Comparison of ENCODE assay signal across 11 cellular contexts in genomic region chr17:67942810-67943209, GRCh38. TPM values are rescaled to one million over a fixed set of nuclear protein-coding genes. Genes with fewer than 3 reads are reported as not detected.
DNase-seq lines count a peak whose midpoint lies in the region; ATAC-seq, FAIRE-seq and TF ChIP-seq lines count a peak whose summit lies in the region.
"Had no signal": no experiment of that assay in that cellular context is flagged by ENCODE, and none has a peak within 500 bp of the region (broad histone marks: within the 10 kb centered on the region; RNA-seq: fewer than 3 reads in every experiment).

No MANE protein-coding gene starts in this region.

- no peak overlapping the region for H3K4me2 ChIP-seq in astrocyte (ENCODE audit: low read length)
- no peak overlapping the region for H3K4me2 ChIP-seq in HepG2 (ENCODE audit: low read depth, low read length)

- in situ Hi-C loops in HepG2 (cut with HindIII; ENCODE audit: extremely low pct_ligation_motif_present, low pct_unique_long_range_greater_than_20kb), result no loop called here

- H3K27ac ChIP-seq in astrocyte (ENCODE audit: low read depth, low read length), result no peak overlapping the region
- no peak overlapping the region for H3K27ac ChIP-seq in HepG2 (ENCODE audit: extremely low read length, insufficient read depth, low read length)
- H3K27ac ChIP-seq: SJSA1, uterus had no signal

- H3K27ac Mint-ChIP-seq in Calu3 (ENCODE audit: unreplicated experiment), result no peak overlapping the region
- no peak overlapping the region for H3K27ac Mint-ChIP-seq in astrocyte (ENCODE audit: unreplicated experiment)

- POLR2A ChIA-PET in HepG2 (lab: Yijun Ruan, JAX), result no interaction called here

- H3K4me3 Mint-ChIP-seq in Calu3 (ENCODE audit: low read depth, unreplicated experiment) (no peak overlapping the region), astrocyte (ENCODE audit: unreplicated experiment) (no peak overlapping the region)

- TF ChIP-seq RAD21 in HepG2 (CRISPR knock-in tag; IDR thresholded peaks at IDR 0.05), result no peak

- CTCF ChIA-PET in Calu3 (lab: Charles Lee), result interaction anchor here (0.8 to 1.2 kb wide), 2 partner anchors 20 to 38 kb away, joined by 3 read pairs; no protein-coding TSS in a partner anchor
- CTCF ChIA-PET in HepG2 (lab: Yijun Ruan, JAX; ENCODE audit: low intra/inter-chr PET ratio, low total read pairs), result no interaction called here

- H3K79me2 ChIP-seq in astrocyte (ENCODE audit: insufficient read depth, low read length), result no peaks in the 10 kb centered on the region
- H3K79me2 ChIP-seq in HepG2 (ENCODE audit: insufficient read depth, low read length), result no peaks in the 10 kb centered on the region

- H3K36me3 ChIP-seq in astrocyte (ENCODE audit: insufficient read depth, low read length) (peaks cover 56% of the 10 kb centered on the region), HepG2 (replicated peaks in 1 of 2; ENCODE audit: control insufficient read depth in 1 of 2, insufficient read depth in 2 of 2, low read length in 2 of 2) (peaks cover 39 to 84% of the 10 kb centered on the region in 2 experiments)
- H3K36me3 ChIP-seq: uterus had no signal

- H3K9me3 Mint-ChIP-seq in Calu3 (ENCODE audit: low read depth, unreplicated experiment) (no peaks in the 10 kb centered on the region), astrocyte (ENCODE audit: unreplicated experiment) (no peaks in the 10 kb centered on the region)

- FAIRE-seq in astrocyte (lab: Jason Lieb, UNC), result no peak
- peak; percentile 54 for FAIRE-seq in HepG2 (lab: Jason Lieb, UNC)

- DNase-seq in Calu3, result peak; percentile 15
- no peak for DNase-seq in HFF-Myc (ENCODE audit: extremely low read depth, low read depth)
- no peak for DNase-seq in astrocyte (ENCODE audit: low read depth)
- no peak for DNase-seq in HepG2 (ENCODE audit: low spot score)
- DNase-seq in GDM1 (lab: John Stamatoyannopoulos, UW), result no peak
- no peak for DNase-seq in midbrain (lab: John Stamatoyannopoulos, UW)
- no peak for DNase-seq in T-helper 1 cell
- DNase-seq in HPDE6-E6E7 (ENCODE audit: extremely low spot score), result no peak
- DNase-seq: stimulated activated CD4-positive, alpha-beta T cell treated with anti-CD3 and anti-CD28 coated beads, Interleukin-15, amount 100 ng/mL, for 24 hours; uterus had no signal

- no peaks in the 10 kb centered on the region for H3K4me1 ChIP-seq in astrocyte (ENCODE audit: insufficient read depth, low read length)
- 0 out of 2 replicates have a peak, but pooled peaks cover 6% of the 10 kb centered on the region for H3K4me1 ChIP-seq in HepG2 (ENCODE audit: insufficient read depth, low read length)
- H3K4me1 ChIP-seq: SJSA1, uterus had no signal

- BruUV-seq in Calu3 (replicated peaks; lab: Mats Ljungman, UMichigan) (no TSS peak), HepG2 (replicated peaks; lab: Mats Ljungman, UMichigan) (no TSS peak)

- no peaks in the 10 kb centered on the region for H3K27me3 ChIP-seq in astrocyte (ENCODE audit: insufficient read depth, low read length)
- no peaks in the 10 kb centered on the region for H3K27me3 ChIP-seq in HepG2 (ENCODE audit: control insufficient read depth in 1 of 2, insufficient read depth in 2 of 2, low read length in 2 of 2)
- H3K27me3 ChIP-seq: SJSA1, uterus had no signal

- 98% methylated on average over 3 of the region's 3 CpGs for WGBS in HepG2 (ENCODE audit: low lambda C conversion rate)

- H3K9ac ChIP-seq in astrocyte (ENCODE audit: low read length), result no peak overlapping the region
- no peak overlapping the region for H3K9ac ChIP-seq in HepG2 (ENCODE audit: insufficient read depth, low read depth, low read length)

- H2AFZ ChIP-seq in astrocyte (ENCODE audit: low read depth, low read length) (no peak overlapping the region), HepG2 (ENCODE audit: low read length) (no peak overlapping the region)

- ATAC-seq in HepG2, result peak; percentile 61

- H4K20me1 ChIP-seq in astrocyte (ENCODE audit: insufficient read depth, low read length) (peaks cover 7% of the 10 kb centered on the region), HepG2 (ENCODE audit: insufficient read depth, low read length) (no peaks in the 10 kb centered on the region)

- H3K4me3 ChIP-seq in HFF-Myc (replicated peaks; ENCODE audit: low read depth, low read length) (no peak overlapping the region), astrocyte (ENCODE audit: insufficient read depth, low read depth, low read length) (no peak overlapping the region), HepG2 (replicated peaks in 1 of 3; ENCODE audit: insufficient read depth in 1 of 3, low read depth in 2 of 3, low read length in 3 of 3) (no peak overlapping the region)
- H3K4me3 ChIP-seq: SJSA1, uterus had no signal

- intact Hi-C loops in Calu3 (cut with micrococcal nuclease; ENCODE audit: unreplicated experiment) (no loop called here), HepG2 (cut with micrococcal nuclease; ENCODE audit: unreplicated experiment) (no loop called here)

- H3K9me3 ChIP-seq in astrocyte (ENCODE audit: insufficient read depth, low read depth, low read length) (no peaks in the 10 kb centered on the region), HepG2 (ENCODE audit: low read length) (no peaks in the 10 kb centered on the region)
- H3K9me3 ChIP-seq: SJSA1, uterus had no signal

- H3K27me3 Mint-ChIP-seq in Calu3 (ENCODE audit: unreplicated experiment) (no peaks in the 10 kb centered on the region), astrocyte (ENCODE audit: low read depth, unreplicated experiment) (no peaks in the 10 kb centered on the region)

- no peak for TF ChIP-seq EP300 in HepG2 (IDR thresholded peaks at IDR 0.05; ENCODE audit: low read depth in 2 of 2, low read length in 2 of 2)
- no peak for TF ChIP-seq EP300 in HepG2 (CRISPR knock-in tag; IDR thresholded peaks at IDR 0.05; ENCODE audit: borderline replicate concordance)

- H3K36me3 Mint-ChIP-seq in Calu3 (ENCODE audit: insufficient read depth, unreplicated experiment) (peaks cover 23% of the 10 kb centered on the region), astrocyte (ENCODE audit: low read depth, unreplicated experiment) (peaks cover 21% of the 10 kb centered on the region)

- H3K4me1 Mint-ChIP-seq in Calu3 (ENCODE audit: low read depth, unreplicated experiment), result no peaks in the 10 kb centered on the region
- no peaks in the 10 kb centered on the region for H3K4me1 Mint-ChIP-seq in astrocyte (ENCODE audit: low read depth, unreplicated experiment)

- no peak for TF ChIP-seq POLR2A in HepG2 (IDR thresholded peaks at IDR 0.05; ENCODE audit: insufficient read depth in 1 of 2, low read depth in 2 of 2, low read length in 2 of 2)

- TF ChIP-seq CTCF in Calu3 (IDR thresholded peaks at IDR 0.05; ENCODE audit: unreplicated experiment) (no peak), HFF-Myc (IDR thresholded peaks at IDR 0.05; ENCODE audit: low read depth, low read length, missing control alignments) (peak; percentile 56), astrocyte (IDR thresholded peaks at IDR 0.05; ENCODE audit: insufficient read depth, low read depth, low read length) (peak; percentile 51), HepG2 (CRISPR knock-in tag; IDR thresholded peaks at IDR 0.05) (peak; percentile 46)

TF ChIP-seq in HepG2, 621 proteins besides CTCF, POLR2A, EP300 and RAD21:
- TF ChIP-seq ZNF350 (CRISPR knock-in tag; IDR thresholded peaks at IDR 0.05; ENCODE audit: borderline replicate concordance, low read depth), result no peak

RNA-seq across cellular contexts. Expression of gene C17orf58, which starts 53.5 kb away (rescaled TPM):
- total RNA-seq in Calu3 (2022) (10.3 and 11.8 TPM in 2 replicates), astrocyte (8.5 and 9.2 TPM in 2 replicates), HepG2 (2016; rRNA removed; fragmentation: Illumina TruSeq; extraction: Trizol) (15.6 and 15.8 TPM in 2 replicates)
- total RNA-seq in HepG2 (2016; cell fraction: cytosol; rRNA removed; fragmentation: Illumina TruSeq; extraction: Trizol; ENCODE audit: low read depth), result 12.9 and 19.3 TPM in 2 replicates
- total RNA-seq in HepG2 (2016; cell fraction: insoluble cytoplasmic fraction; rRNA removed; fragmentation: Illumina TruSeq; extraction: Trizol), result 16.5 and 17.3 TPM in 2 replicates
- 26.7 and 28.4 TPM in 2 replicates for total RNA-seq in HepG2 (2016; cell fraction: membrane; rRNA removed; fragmentation: Illumina TruSeq; extraction: Trizol)
- 7.5 and 8.2 TPM in 2 replicates for total RNA-seq in HepG2 (2016; cell fraction: nucleus; rRNA removed; fragmentation: Illumina TruSeq; extraction: Trizol)
- polyA plus RNA-seq in HepG2 (2011; rRNA removed), result 14.7 and 15.8 TPM in 2 replicates
- 13.6 and 14.2 TPM in 2 replicates for polyA plus RNA-seq in HepG2 (2011; cell fraction: cytosol; rRNA removed)
- 5.0 and 6.4 TPM in 2 replicates for polyA plus RNA-seq in HepG2 (2011; cell fraction: nucleus; rRNA removed)
- polyA plus RNA-seq in HepG2 (2012), result 8.2 and 10.9 TPM in 2 replicates
- polyA plus RNA-seq in HepG2 (2016; cell fraction: cytosol; fragmentation: Illumina TruSeq; extraction: Trizol; ENCODE audit: low read depth), result 17.7 and 20.4 TPM in 2 replicates
- polyA plus RNA-seq in HepG2 (2016; cell fraction: insoluble cytoplasmic fraction; fragmentation: Illumina TruSeq; extraction: Trizol; ENCODE audit: low read depth), result 19.2 and 21.6 TPM in 2 replicates
- 26.7 and 27.3 TPM in 2 replicates for polyA plus RNA-seq in HepG2 (2016; cell fraction: membrane; fragmentation: Illumina TruSeq; extraction: Trizol; ENCODE audit: low read depth)
- polyA plus RNA-seq in HepG2 (2016; cell fraction: nucleus; fragmentation: Illumina TruSeq; extraction: Trizol; ENCODE audit: insufficient read depth, low read depth), result 17.0 and 18.8 TPM in 2 replicates
- 5.0 and 8.9 TPM in 2 replicates for polyA minus RNA-seq in HepG2 (2011; rRNA and poly(A)+ RNA removed; ENCODE audit: low replicate concordance)
- 4.3 and 6.3 TPM in 2 replicates for polyA minus RNA-seq in HepG2 (2011; cell fraction: cytosol; rRNA and poly(A)+ RNA removed)
- polyA minus RNA-seq in HepG2 (2011; cell fraction: nucleus; rRNA and poly(A)+ RNA removed), result 2.2 and 3.0 TPM in 2 replicates
